Comparison of ENCODE assay signal across 2 cellular contexts in genomic region chr7:46616636-46617035, GRCh38.
TF ChIP-seq lines count a peak whose summit lies in the region.

No MANE protein-coding gene starts in this region.

TF ChIP-seq in WTC11, 78 proteins besides CTCF, POLR2A, EP300 and RAD21:
- TF ChIP-seq HMGXB4 (CRISPR knock-in tag; IDR thresholded peaks at IDR 0.05) (no peak), NR3C1 (CRISPR knock-in tag; conservative IDR thresholded peaks at IDR 0.05; ENCODE audit: low read depth) (no peak), HMGA2 (CRISPR knock-in tag; IDR thresholded peaks at IDR 0.05) (no peak), ATF2 (CRISPR knock-in tag; IDR thresholded peaks at IDR 0.05; ENCODE audit: borderline replicate concordance, low read depth) (no peak), ARID4B (CRISPR knock-in tag; IDR thresholded peaks at IDR 0.05; ENCODE audit: borderline replicate concordance) (no peak), NR1H2 (CRISPR knock-in tag; IDR thresholded peaks at IDR 0.05) (no peak)

TF ChIP-seq in GM23338, 12 proteins besides CTCF, POLR2A, EP300 and RAD21 (continued from another document):
- TF ChIP-seq ZNF462 (CRISPR knock-in tag; IDR thresholded peaks at IDR 0.05) (no peak), ETS1 (IDR thresholded peaks at IDR 0.05) (no peak), EZH2 (IDR thresholded peaks at IDR 0.05; ENCODE audit: low read depth, unreplicated experiment) (no peak), EZH2phosphoT487 (IDR thresholded peaks at IDR 0.05; ENCODE audit: unreplicated experiment) (no peak), REST (IDR thresholded peaks at IDR 0.05; ENCODE audit: unreplicated experiment) (no peak), JUNB (IDR thresholded peaks at IDR 0.05; ENCODE audit: unreplicated experiment) (no peak), STAT1 (IDR thresholded peaks at IDR 0.05; ENCODE audit: unreplicated experiment) (no peak), ZNF331 (CRISPR knock-in tag; IDR thresholded peaks at IDR 0.05; ENCODE audit: low read depth) (no peak)
